1 cellular context compared by ENCODE assay signal in the genomic region with DNA sequence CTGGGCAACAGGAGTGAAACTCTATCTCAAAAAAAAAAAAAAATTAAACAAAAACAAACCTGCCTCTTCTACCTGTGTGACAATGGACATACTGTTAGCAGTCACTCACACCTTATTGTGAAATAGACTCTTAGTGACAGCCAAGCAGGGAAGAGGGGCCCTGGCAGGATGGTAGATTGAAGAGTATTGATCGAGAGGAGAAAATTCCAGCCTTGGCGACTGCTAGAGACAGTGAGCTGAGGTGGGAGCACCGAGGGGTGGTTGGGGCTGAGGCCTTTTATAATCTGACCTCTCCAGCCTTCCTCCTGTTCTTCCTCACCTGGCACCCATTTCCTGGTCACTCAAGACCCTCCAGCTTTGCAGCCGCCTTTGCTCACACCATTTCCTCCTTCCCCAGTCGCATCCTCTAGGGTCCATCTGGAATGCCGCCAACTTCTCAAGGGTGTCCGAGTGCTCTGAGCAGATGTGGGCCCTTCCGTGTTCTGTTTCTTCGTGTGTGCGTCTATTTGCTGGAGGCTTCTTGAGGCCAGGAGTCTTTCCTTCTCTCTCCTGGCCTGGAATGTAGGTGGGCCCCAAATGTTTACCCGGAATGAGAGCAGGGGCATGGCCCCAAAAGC.
TF ChIP-seq lines count a peak whose summit lies in the region.

No MANE protein-coding gene starts in this region.

TF ChIP-seq in HepG2, 621 proteins besides CTCF, POLR2A, EP300 and RAD21 (continued from another document and continues in another):
- TF ChIP-seq TCF7L2 (IDR thresholded peaks at IDR 0.05; ENCODE audit: low read depth, low read length) = no peak
- TF ChIP-seq, protein P1, sequence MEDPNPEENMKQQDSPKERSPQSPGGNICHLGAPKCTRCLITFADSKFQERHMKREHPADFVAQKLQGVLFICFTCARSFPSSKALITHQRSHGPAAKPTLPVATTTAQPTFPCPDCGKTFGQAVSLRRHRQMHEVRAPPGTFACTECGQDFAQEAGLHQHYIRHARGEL (CRISPR knock-in tag; IDR thresholded peaks at IDR 0.05) = no peak
- no peak for TF ChIP-seq KAT2B (IDR thresholded peaks at IDR 0.05; ENCODE audit: borderline replicate concordance, low read depth, low read length)
- no peak for TF ChIP-seq SYNCRIP (IDR thresholded peaks at IDR 0.05; ENCODE audit: insufficient read depth, low read depth, low read length)
- no peak for TF ChIP-seq ZNF446 (CRISPR knock-in tag; IDR thresholded peaks at IDR 0.05)
- TF ChIP-seq ZNF605 (CRISPR knock-in tag; IDR thresholded peaks at IDR 0.05) = peak; percentile 82
- no peak for TF ChIP-seq KLF6 (CRISPR knock-in tag; IDR thresholded peaks at IDR 0.05)
- TF ChIP-seq MXD4 (CRISPR knock-in tag; IDR thresholded peaks at IDR 0.05) = no peak
- peak; percentile 35; the same call in 1 of the 2 replicates for TF ChIP-seq ERF (CRISPR knock-in tag; IDR thresholded peaks at IDR 0.05)
- no peak for TF ChIP-seq ZNF7 (CRISPR knock-in tag; IDR thresholded peaks at IDR 0.05)
- no peak for TF ChIP-seq MXI1 (IDR thresholded peaks at IDR 0.05; ENCODE audit: borderline replicate concordance, low read depth, low read length)
- TF ChIP-seq HDAC2 (CRISPR knock-in tag; IDR thresholded peaks at IDR 0.05) = peak; percentile 81
- TF ChIP-seq ZNF143 (CRISPR knock-in tag; IDR thresholded peaks at IDR 0.05) = no peak
- TF ChIP-seq, protein P2, sequence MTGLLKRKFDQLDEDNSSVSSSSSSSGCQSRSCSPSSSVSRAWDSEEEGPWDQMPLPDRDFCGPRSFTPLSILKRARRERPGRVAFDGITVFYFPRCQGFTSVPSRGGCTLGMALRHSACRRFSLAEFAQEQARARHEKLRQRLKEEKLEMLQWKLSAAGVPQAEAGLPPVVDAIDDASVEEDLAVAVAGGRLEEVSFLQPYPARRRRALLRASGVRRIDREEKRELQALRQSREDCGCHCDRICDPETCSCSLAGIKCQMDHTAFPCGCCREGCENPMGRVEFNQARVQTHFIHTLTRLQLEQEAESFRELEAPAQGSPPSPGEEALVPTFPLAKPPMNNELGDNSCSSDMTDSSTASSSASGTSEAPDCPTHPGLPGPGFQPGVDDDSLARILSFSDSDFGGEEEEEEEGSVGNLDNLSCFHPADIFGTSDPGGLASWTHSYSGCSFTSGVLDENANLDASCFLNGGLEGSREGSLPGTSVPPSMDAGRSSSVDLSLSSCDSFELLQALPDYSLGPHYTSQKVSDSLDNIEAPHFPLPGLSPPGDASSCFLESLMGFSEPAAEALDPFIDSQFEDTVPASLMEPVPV (CRISPR knock-in tag; IDR thresholded peaks at IDR 0.05) = no peak
- TF ChIP-seq ZNF256 (CRISPR knock-in tag; conservative IDR thresholded peaks at IDR 0.05) = no peak
- no peak for TF ChIP-seq JARID2 (CRISPR knock-in tag; IDR thresholded peaks at IDR 0.05; ENCODE audit: insufficient replicate concordance)
- TF ChIP-seq, protein P3, sequence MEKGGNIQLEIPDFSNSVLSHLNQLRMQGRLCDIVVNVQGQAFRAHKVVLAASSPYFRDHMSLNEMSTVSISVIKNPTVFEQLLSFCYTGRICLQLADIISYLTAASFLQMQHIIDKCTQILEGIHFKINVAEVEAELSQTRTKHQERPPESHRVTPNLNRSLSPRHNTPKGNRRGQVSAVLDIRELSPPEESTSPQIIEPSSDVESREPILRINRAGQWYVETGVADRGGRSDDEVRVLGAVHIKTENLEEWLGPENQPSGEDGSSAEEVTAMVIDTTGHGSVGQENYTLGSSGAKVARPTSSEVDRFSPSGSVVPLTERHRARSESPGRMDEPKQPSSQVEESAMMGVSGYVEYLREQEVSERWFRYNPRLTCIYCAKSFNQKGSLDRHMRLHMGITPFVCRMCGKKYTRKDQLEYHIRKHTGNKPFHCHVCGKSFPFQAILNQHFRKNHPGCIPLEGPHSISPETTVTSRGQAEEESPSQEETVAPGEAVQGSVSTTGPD (CRISPR knock-in tag; IDR thresholded peaks at IDR 0.05) = no peak
- no peak for TF ChIP-seq ZBTB20 (CRISPR knock-in tag; IDR thresholded peaks at IDR 0.05; ENCODE audit: borderline replicate concordance, low read depth)
- TF ChIP-seq, protein P4, sequence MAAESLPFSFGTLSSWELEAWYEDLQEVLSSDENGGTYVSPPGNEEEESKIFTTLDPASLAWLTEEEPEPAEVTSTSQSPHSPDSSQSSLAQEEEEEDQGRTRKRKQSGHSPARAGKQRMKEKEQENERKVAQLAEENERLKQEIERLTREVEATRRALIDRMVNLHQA (CRISPR knock-in tag; IDR thresholded peaks at IDR 0.05) = no peak
- TF ChIP-seq, protein P5, sequence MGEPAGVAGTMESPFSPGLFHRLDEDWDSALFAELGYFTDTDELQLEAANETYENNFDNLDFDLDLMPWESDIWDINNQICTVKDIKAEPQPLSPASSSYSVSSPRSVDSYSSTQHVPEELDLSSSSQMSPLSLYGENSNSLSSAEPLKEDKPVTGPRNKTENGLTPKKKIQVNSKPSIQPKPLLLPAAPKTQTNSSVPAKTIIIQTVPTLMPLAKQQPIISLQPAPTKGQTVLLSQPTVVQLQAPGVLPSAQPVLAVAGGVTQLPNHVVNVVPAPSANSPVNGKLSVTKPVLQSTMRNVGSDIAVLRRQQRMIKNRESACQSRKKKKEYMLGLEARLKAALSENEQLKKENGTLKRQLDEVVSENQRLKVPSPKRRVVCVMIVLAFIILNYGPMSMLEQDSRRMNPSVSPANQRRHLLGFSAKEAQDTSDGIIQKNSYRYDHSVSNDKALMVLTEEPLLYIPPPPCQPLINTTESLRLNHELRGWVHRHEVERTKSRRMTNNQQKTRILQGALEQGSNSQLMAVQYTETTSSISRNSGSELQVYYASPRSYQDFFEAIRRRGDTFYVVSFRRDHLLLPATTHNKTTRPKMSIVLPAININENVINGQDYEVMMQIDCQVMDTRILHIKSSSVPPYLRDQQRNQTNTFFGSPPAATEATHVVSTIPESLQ (CRISPR knock-in tag; conservative IDR thresholded peaks at IDR 0.05) = no peak
- TF ChIP-seq NBN (conservative IDR thresholded peaks at IDR 0.05) = no peak
- TF ChIP-seq ATF7-NPFF (CRISPR knock-in tag; IDR thresholded peaks at IDR 0.05; ENCODE audit: low read depth) = no peak
- no peak for TF ChIP-seq ZNF567 (CRISPR knock-in tag; IDR thresholded peaks at IDR 0.05; ENCODE audit: borderline replicate concordance)
- TF ChIP-seq ZNF501 (CRISPR knock-in tag; IDR thresholded peaks at IDR 0.05) = no peak
- no peak for TF ChIP-seq HOXA7 (CRISPR knock-in tag; IDR thresholded peaks at IDR 0.05)
- peak; percentile 27; the same call in 1 of the 2 replicates for TF ChIP-seq SMC3 (IDR thresholded peaks at IDR 0.05; ENCODE audit: low read length)
- TF ChIP-seq, protein P6, sequence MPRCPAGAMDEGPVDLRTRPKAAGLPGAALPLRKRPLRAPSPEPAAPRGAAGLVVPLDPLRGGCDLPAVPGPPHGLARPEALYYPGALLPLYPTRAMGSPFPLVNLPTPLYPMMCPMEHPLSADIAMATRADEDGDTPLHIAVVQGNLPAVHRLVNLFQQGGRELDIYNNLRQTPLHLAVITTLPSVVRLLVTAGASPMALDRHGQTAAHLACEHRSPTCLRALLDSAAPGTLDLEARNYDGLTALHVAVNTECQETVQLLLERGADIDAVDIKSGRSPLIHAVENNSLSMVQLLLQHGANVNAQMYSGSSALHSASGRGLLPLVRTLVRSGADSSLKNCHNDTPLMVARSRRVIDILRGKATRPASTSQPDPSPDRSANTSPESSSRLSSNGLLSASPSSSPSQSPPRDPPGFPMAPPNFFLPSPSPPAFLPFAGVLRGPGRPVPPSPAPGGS (CRISPR knock-in tag; IDR thresholded peaks at IDR 0.05) = no peak
- TF ChIP-seq ELF1 (CRISPR knock-in tag; IDR thresholded peaks at IDR 0.05) = no peak
- TF ChIP-seq ZNF282 (IDR thresholded peaks at IDR 0.05; ENCODE audit: partially characterized antibody) = no peak
- TF ChIP-seq ZNF619 (CRISPR knock-in tag; IDR thresholded peaks at IDR 0.05) = no peak
- no peak for TF ChIP-seq HIVEP1 (CRISPR knock-in tag; IDR thresholded peaks at IDR 0.05)
- no peak for TF ChIP-seq ZNF431 (CRISPR knock-in tag; IDR thresholded peaks at IDR 0.05; ENCODE audit: borderline replicate concordance, low read depth)
- peak; percentile 56; the same call in 1 of the 2 replicates for TF ChIP-seq HMG20B (CRISPR knock-in tag; conservative IDR thresholded peaks at IDR 0.05)
- TF ChIP-seq ZBTB3 (CRISPR knock-in tag; IDR thresholded peaks at IDR 0.05; ENCODE audit: borderline replicate concordance, low read depth) = no peak
- TF ChIP-seq, protein P7, sequence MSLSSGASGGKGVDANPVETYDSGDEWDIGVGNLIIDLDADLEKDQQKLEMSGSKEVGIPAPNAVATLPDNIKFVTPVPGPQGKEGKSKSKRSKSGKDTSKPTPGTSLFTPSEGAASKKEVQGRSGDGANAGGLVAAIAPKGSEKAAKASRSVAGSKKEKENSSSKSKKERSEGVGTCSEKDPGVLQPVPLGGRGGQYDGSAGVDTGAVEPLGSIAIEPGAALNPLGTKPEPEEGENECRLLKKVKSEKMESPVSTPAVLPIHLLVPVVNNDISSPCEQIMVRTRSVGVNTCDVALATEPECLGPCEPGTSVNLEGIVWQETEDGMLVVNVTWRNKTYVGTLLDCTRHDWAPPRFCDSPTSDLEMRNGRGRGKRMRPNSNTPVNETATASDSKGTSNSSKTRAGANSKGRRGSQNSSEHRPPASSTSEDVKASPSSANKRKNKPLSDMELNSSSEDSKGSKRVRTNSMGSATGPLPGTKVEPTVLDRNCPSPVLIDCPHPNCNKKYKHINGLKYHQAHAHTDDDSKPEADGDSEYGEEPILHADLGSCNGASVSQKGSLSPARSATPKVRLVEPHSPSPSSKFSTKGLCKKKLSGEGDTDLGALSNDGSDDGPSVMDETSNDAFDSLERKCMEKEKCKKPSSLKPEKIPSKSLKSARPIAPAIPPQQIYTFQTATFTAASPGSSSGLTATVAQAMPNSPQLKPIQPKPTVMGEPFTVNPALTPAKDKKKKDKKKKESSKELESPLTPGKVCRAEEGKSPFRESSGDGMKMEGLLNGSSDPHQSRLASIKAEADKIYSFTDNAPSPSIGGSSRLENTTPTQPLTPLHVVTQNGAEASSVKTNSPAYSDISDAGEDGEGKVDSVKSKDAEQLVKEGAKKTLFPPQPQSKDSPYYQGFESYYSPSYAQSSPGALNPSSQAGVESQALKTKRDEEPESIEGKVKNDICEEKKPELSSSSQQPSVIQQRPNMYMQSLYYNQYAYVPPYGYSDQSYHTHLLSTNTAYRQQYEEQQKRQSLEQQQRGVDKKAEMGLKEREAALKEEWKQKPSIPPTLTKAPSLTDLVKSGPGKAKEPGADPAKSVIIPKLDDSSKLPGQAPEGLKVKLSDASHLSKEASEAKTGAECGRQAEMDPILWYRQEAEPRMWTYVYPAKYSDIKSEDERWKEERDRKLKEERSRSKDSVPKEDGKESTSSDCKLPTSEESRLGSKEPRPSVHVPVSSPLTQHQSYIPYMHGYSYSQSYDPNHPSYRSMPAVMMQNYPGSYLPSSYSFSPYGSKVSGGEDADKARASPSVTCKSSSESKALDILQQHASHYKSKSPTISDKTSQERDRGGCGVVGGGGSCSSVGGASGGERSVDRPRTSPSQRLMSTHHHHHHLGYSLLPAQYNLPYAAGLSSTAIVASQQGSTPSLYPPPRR (CRISPR knock-in tag; IDR thresholded peaks at IDR 0.05; ENCODE audit: borderline replicate concordance) = peak; percentile 29; the same call in 1 of the 2 replicates
- TF ChIP-seq, protein P8, sequence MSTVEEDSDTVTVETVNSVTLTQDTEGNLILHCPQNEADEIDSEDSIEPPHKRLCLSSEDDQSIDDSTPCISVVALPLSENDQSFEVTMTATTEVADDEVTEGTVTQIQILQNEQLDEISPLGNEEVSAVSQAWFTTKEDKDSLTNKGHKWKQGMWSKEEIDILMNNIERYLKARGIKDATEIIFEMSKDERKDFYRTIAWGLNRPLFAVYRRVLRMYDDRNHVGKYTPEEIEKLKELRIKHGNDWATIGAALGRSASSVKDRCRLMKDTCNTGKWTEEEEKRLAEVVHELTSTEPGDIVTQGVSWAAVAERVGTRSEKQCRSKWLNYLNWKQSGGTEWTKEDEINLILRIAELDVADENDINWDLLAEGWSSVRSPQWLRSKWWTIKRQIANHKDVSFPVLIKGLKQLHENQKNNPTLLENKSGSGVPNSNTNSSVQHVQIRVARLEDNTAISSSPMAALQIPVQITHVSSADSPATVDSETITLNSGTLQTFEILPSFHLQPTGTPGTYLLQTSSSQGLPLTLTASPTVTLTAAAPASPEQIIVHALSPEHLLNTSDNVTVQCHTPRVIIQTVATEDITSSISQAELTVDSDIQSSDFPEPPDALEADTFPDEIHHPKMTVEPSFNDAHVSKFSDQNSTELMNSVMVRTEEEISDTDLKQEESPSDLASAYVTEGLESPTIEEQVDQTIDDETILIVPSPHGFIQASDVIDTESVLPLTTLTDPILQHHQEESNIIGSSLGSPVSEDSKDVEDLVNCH (CRISPR knock-in tag; IDR thresholded peaks at IDR 0.05) = no peak
- peak; percentile 97 for TF ChIP-seq ZNF317 (CRISPR knock-in tag; IDR thresholded peaks at IDR 0.05)
- TF ChIP-seq HNRNPUL1 (IDR thresholded peaks at IDR 0.05; ENCODE audit: low read depth, low read length) = no peak
- TF ChIP-seq ZNF614 (CRISPR knock-in tag; IDR thresholded peaks at IDR 0.05; ENCODE audit: borderline replicate concordance) = 0 out of 2 replicates have a peak, but pooled peaks have one; percentile 75
- TF ChIP-seq, protein P9, sequence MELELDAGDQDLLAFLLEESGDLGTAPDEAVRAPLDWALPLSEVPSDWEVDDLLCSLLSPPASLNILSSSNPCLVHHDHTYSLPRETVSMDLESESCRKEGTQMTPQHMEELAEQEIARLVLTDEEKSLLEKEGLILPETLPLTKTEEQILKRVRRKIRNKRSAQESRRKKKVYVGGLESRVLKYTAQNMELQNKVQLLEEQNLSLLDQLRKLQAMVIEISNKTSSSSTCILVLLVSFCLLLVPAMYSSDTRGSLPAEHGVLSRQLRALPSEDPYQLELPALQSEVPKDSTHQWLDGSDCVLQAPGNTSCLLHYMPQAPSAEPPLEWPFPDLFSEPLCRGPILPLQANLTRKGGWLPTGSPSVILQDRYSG (CRISPR knock-in tag; IDR thresholded peaks at IDR 0.05) = no peak
- TF ChIP-seq, protein P10, sequence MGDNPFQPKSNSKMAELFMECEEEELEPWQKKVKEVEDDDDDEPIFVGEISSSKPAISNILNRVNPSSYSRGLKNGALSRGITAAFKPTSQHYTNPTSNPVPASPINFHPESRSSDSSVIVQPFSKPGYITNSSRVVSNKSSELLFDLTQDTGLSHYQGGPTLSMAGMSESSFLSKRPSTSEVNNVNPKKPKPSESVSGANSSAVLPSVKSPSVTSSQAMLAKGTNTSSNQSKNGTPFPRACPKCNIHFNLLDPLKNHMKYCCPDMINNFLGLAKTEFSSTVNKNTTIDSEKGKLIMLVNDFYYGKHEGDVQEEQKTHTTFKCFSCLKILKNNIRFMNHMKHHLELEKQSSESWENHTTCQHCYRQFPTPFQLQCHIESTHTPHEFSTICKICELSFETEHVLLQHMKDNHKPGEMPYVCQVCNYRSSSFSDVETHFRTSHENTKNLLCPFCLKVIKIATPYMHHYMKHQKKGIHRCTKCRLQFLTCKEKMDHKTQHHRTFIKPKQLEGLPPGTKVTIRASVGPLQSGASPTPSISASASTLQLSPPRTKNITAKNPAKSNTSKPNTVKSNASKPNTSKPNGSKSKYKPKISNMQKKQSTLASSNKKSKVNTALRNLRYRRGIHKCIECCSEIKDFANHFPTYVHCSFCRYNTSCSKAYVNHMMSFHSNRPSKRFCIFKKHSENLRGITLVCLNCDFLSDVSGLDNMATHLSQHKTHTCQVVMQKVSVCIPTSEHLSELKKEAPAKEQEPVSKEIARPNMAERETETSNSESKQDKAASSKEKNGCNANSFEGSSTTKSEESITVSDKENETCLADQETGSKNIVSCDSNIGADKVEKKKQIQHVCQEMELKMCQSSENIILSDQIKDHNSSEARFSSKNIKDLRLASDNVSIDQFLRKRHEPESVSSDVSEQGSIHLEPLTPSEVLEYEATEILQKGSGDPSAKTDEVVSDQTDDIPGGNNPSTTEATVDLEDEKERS (CRISPR knock-in tag; IDR thresholded peaks at IDR 0.05) = peak; percentile 8; the same call in 1 of the 2 replicates
- no peak for TF ChIP-seq ZBTB1 (CRISPR knock-in tag; IDR thresholded peaks at IDR 0.05; ENCODE audit: borderline replicate concordance)
